In the genomic region with DNA sequence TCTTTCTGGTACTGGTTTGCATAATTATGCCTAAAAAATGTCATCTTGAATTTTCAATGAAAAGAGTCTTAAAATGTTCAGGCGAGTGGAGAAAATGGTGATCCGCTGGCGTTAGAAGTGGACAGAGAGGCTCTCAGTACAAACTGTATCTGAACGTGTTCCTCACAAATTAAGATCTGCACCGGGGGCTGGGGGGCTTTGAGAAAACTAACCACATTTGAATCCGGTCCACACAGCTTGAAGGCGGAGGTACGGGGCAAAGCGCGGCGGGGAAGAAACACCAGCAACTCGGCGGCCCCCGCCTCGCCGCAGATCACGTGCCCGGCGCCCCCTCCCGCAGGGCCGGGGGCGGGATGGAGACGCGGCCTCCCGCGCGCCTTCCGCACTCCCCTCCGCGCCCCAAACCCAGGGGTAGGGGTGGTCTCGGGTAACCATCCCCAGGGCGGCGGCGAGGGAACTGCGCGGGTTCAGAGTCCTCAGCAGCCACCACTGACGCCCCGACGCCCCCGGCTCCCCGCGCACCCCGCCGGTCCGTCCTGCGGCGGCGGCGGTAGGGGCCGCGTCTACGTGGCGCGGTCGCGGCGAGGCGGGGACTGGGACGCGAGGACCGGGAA, we compare ENCODE assay signal across 8 cellular contexts. TPM values are rescaled to one million over a fixed set of nuclear protein-coding genes. Genes with fewer than 3 reads are reported as not detected.
DNase-seq lines count a peak whose midpoint lies in the region; ATAC-seq and TF ChIP-seq lines count a peak whose summit lies in the region.

No MANE protein-coding gene starts in this region.

- peak overlapping the region; percentile 90 for H2BK120ac ChIP-seq in mesenchymal stem cell (ENCODE audit: low read depth, low read length)

- peaks cover 4% of the 10 kb centered on the region for H3K79me1 ChIP-seq in mesenchymal stem cell (replicated peaks; ENCODE audit: low read length, poor library complexity, severe bottlenecking)

- H3K18ac ChIP-seq in mesenchymal stem cell (ENCODE audit: low read depth in 1 of 2, low read length in 2 of 2): peak overlapping the region; percentile 86 to 97

- peak overlapping the region in 1 of 2 experiments; percentile 84 for H3K23ac ChIP-seq in mesenchymal stem cell (ENCODE audit: low read length in 2 of 2)

- peak overlapping the region; percentile 99 for H2BK15ac ChIP-seq in mesenchymal stem cell (ENCODE audit: low read depth, poor library complexity, severe bottlenecking)

- H4K91ac ChIP-seq in mesenchymal stem cell (ENCODE audit: low read length): peak overlapping the region; percentile 94

- peak overlapping the region; percentile 58 for H2AFZ ChIP-seq in KMS-11 (ENCODE audit: low read depth)
- H2AFZ ChIP-seq in mesenchymal stem cell (ENCODE audit: low read depth, low read length): no peak overlapping the region

- H3K14ac ChIP-seq in mesenchymal stem cell (ENCODE audit: low read length in 2 of 2): peak overlapping the region; percentile 68 to 78

- peak overlapping the region; percentile 79 to 93 (median 86) for H3K27ac Mint-ChIP-seq in CD14-positive monocyte

- H3K4me3 ChIP-seq in KMS-11 (IDR thresholded peaks at IDR 0.05; ENCODE audit: insufficient read depth, low read depth, low read length) (no peak overlapping the region), ectodermal cell (ENCODE audit: insufficient read depth, low read depth, low read length) (peak overlapping the region; percentile 70), mesenchymal stem cell (ENCODE audit: insufficient read depth in 1 of 2, low read depth in 1 of 2, low read length in 2 of 2) (peak overlapping the region; percentile 83 to 92)

- peaks cover 13% of the 10 kb centered on the region for H3K79me2 ChIP-seq in KMS-11 (ENCODE audit: insufficient read depth, low read depth)

- peak overlapping the region; percentile 90 for H4K8ac ChIP-seq in mesenchymal stem cell (ENCODE audit: low read length)

- H3K9me3 ChIP-seq in ectodermal cell (ENCODE audit: control insufficient read depth, low read length) (no peaks in the 10 kb centered on the region), mesenchymal stem cell (ENCODE audit: control insufficient read depth, low read length) (no peaks in the 10 kb centered on the region)

- H2BK12ac ChIP-seq in mesenchymal stem cell (ENCODE audit: low read length in 2 of 2): peak overlapping the region in 1 of 2 experiments; percentile 65

- peak overlapping the region; percentile 75 to 89 for H3K4ac ChIP-seq in mesenchymal stem cell (ENCODE audit: low read depth in 1 of 2, low read length in 2 of 2)

- H2AK5ac ChIP-seq in mesenchymal stem cell (ENCODE audit: low read length, severe bottlenecking): no peak overlapping the region

- 1% methylated on average over 61 of the region's 61 CpGs for WGBS in ectodermal cell, 2 experiments
- 1% methylated on average over 32 of the region's 61 CpGs for WGBS in mesenchymal stem cell

- no peaks in the 10 kb centered on the region for H3K27me3 Mint-ChIP-seq in CD14-positive monocyte (ENCODE audit: low read depth in 3 of 3)

- peaks cover 0 to 2% (median 0%) of the 10 kb centered on the region in 7 donors for H3K9me3 Mint-ChIP-seq in CD14-positive monocyte

- DNase-seq in CD14-positive monocyte (ENCODE audit: low spot score) (no peak), mesenchymal stem cell (peak; percentile 42)
- DNase-seq in activated CD4-positive, alpha-beta T cell treated with anti-CD3 and anti-CD28 coated beads for 4 hours: peak; percentile 40 to 52
- DNase-seq in stimulated activated CD8-positive, alpha-beta memory T cell treated with anti-CD3 and anti-CD28 coated beads, Interleukin-4, amount 100 ng/mL, for 48 hours: peak; percentile 55

- peaks cover 3% of the 10 kb centered on the region for H3K4me1 ChIP-seq in KMS-11 (ENCODE audit: low read depth, poor library complexity, severe bottlenecking)
- H3K4me1 ChIP-seq in ectodermal cell (ENCODE audit: control insufficient read depth, insufficient read depth, low read length): no peaks in the 10 kb centered on the region
- peaks cover 19% of the 10 kb centered on the region for H3K4me1 ChIP-seq in mesenchymal stem cell (ENCODE audit: control insufficient read depth, insufficient read depth, low read depth, low read length)

- H3K27ac ChIP-seq in KMS-11 (peak overlapping the region; percentile 55), ectodermal cell (ENCODE audit: insufficient read depth, low read depth, low read length, poor library complexity, severe bottlenecking) (peak overlapping the region; percentile 91), mesenchymal stem cell (ENCODE audit: low read length, poor library complexity, severe bottlenecking) (peak overlapping the region; percentile 55)

- no peaks in the 10 kb centered on the region for H3K36me3 ChIP-seq in KMS-11 (ENCODE audit: insufficient read depth)
- H3K36me3 ChIP-seq in ectodermal cell (ENCODE audit: control insufficient read depth, insufficient read depth, low read length): peaks cover 4% of the 10 kb centered on the region
- peaks cover 6 to 22% of the 10 kb centered on the region in 2 experiments for H3K36me3 ChIP-seq in mesenchymal stem cell (ENCODE audit: control insufficient read depth in 1 of 2, insufficient read depth in 2 of 2, low read depth in 1 of 2, low read length in 2 of 2)

- peaks cover 80% of the 10 kb centered on the region for H3K4me1 Mint-ChIP-seq in CD14-positive monocyte

- H3K27me3 ChIP-seq in KMS-11 (ENCODE audit: insufficient read depth, low read depth) (no peaks in the 10 kb centered on the region), ectodermal cell (ENCODE audit: control insufficient read depth, insufficient read depth, low read length, poor library complexity, severe bottlenecking) (no peaks in the 10 kb centered on the region), mesenchymal stem cell (ENCODE audit: control insufficient read depth in 1 of 2, insufficient read depth in 1 of 2, low read length in 2 of 2) (no peaks in the 10 kb centered on the region)

- H3K4me3 Mint-ChIP-seq in CD14-positive monocyte: peak overlapping the region; percentile 91 to 96

- H3K9ac ChIP-seq in KMS-11 (peak overlapping the region; percentile 29), mesenchymal stem cell (ENCODE audit: low read length) (peak overlapping the region; percentile 96)

- H2BK5ac ChIP-seq in mesenchymal stem cell (ENCODE audit: low read depth, low read length, poor library complexity, severe bottlenecking): peak overlapping the region; percentile 60

- peaks cover 15 to 18% of the 10 kb centered on the region in 2 donors for H3K36me3 Mint-ChIP-seq in CD14-positive monocyte

- H4K20me1 ChIP-seq in KMS-11 (ENCODE audit: insufficient read depth): no peaks in the 10 kb centered on the region

- intact Hi-C loops in CD14-positive monocyte (cut with micrococcal nuclease): loop anchor here (10.0 kb wide), 4 partner anchors 112 to 232 kb away; a partner anchor contains a TSS

- ATAC-seq in GM21390 (IDR thresholded peaks at IDR 0.05; ENCODE audit: unreplicated experiment): peak; percentile 30
- no peak for ATAC-seq in GM19452 (IDR thresholded peaks at IDR 0.05; ENCODE audit: unreplicated experiment)

- H3K4me2 ChIP-seq in KMS-11 (peak overlapping the region; percentile 75), mesenchymal stem cell (ENCODE audit: low read length, poor library complexity, severe bottlenecking) (peak overlapping the region; percentile 72)

- TF ChIP-seq CTCF in CD14-positive monocyte (IDR thresholded peaks at IDR 0.05): no peak
- no peak for TF ChIP-seq CTCF in KMS-11 (conservative IDR thresholded peaks at IDR 0.05; ENCODE audit: low read depth, low read length)

RNA-seq across cellular contexts. Expression of a gene that starts 0.5 kb away (rescaled TPM):
- polyA plus RNA-seq in CD14-positive monocyte: 10 to 100 TPM in 1 of 2 donors, 1 to 10 TPM in 1; 9.3 to 10.3 TPM
- 28.2 TPM for polyA plus RNA-seq in ectodermal cell (2013, experiment 1 of 4)
- polyA plus RNA-seq in ectodermal cell (2013, experiment 2 of 4): 33.5 TPM
- 21.0 TPM for polyA plus RNA-seq in ectodermal cell (2013, experiment 3 of 4)
- 25.9 TPM for polyA plus RNA-seq in ectodermal cell (2013, experiment 4 of 4)
- 28.4 TPM for polyA plus RNA-seq in mesenchymal stem cell (2013, experiment 1 of 2)
- polyA plus RNA-seq in mesenchymal stem cell (2013, experiment 2 of 2): 28.0 TPM
